ENCODE assay signal across 14 cellular contexts in genomic region chr11:14713518-14714244, GRCh38.
DNase-seq lines count a peak whose midpoint lies in the region; ATAC-seq lines count a peak whose summit lies in the region.
"Had no signal": no experiment of that assay in that cellular context is flagged by ENCODE, and none has a peak within 500 bp of the region (broad histone marks: within the 10 kb centered on the region; RNA-seq: fewer than 3 reads in every experiment).

No MANE protein-coding gene starts in this region.

- peaks cover 7% of the 10 kb centered on the region for H3K9me3 Mint-ChIP-seq in activated CD4-positive, alpha-beta T cell treated with anti-CD3 and anti-CD28 coated beads for 36 hours (ENCODE audit: low read depth)
- H3K9me3 Mint-ChIP-seq in activated T-helper 1 cell treated with anti-CD3 and anti-CD28 coated beads, Interleukin-12 subunit alpha, Interleukin-12 subunit beta, Interleukin-2, Interleukin-4 antibody, amounts not matched to agents 30 ng/mL and 10 ng/mL and 1 ng/mL, durations not matched to agents 14 hours and 24 hours and 36 hours, result peaks cover 20% of the 10 kb centered on the region
- H3K9me3 Mint-ChIP-seq in naive thymus-derived CD8-positive, alpha-beta T cell, result peaks cover 0 to 27% (median 14%) of the 10 kb centered on the region in 9 donors

- H3K4me3 Mint-ChIP-seq in activated CD4-positive, alpha-beta T cell treated with anti-CD3 and anti-CD28 coated beads for 36 hours, result peak overlapping the region; percentile 23
- H3K4me3 Mint-ChIP-seq in activated T-helper 1 cell treated with anti-CD3 and anti-CD28 coated beads, Interleukin-12 subunit alpha, Interleukin-12 subunit beta, Interleukin-2, Interleukin-4 antibody, amounts not matched to agents 30 ng/mL and 10 ng/mL and 1 ng/mL, durations not matched to agents 14 hours and 24 hours and 36 hours, result peak overlapping the region; percentile 31
- H3K4me3 Mint-ChIP-seq in naive thymus-derived CD8-positive, alpha-beta T cell, result peak overlapping the region; percentile 53 to 81 (median 70)

- POLR2A ChIA-PET in activated CD4-positive, alpha-beta T cell treated with anti-CD3 and anti-CD28 coated beads for 36 hours (lab: Charles Lee), result interaction anchor here (0.6 kb wide), 1 partner anchor 57 kb away, joined by 3 read pairs; no protein-coding TSS in a partner anchor
- POLR2A ChIA-PET in naive thymus-derived CD8-positive, alpha-beta T cell (lab: Charles Lee), result interaction anchor here (0.6 to 1.1 kb wide), 4 partner anchors 43 to 174 kb away, joined by 3 to 4 read pairs (median 4); no protein-coding TSS in a partner anchor

- CTCF ChIA-PET in activated CD4-positive, alpha-beta T cell treated with anti-CD3 and anti-CD28 coated beads for 36 hours (lab: Charles Lee), result interaction anchor here (1.1 kb wide), 2 partner anchors 15 to 193 kb away, joined by 3 read pairs; no protein-coding TSS in a partner anchor

- no peaks in the 10 kb centered on the region for H3K27me3 Mint-ChIP-seq in activated CD4-positive, alpha-beta T cell treated with anti-CD3 and anti-CD28 coated beads for 36 hours
- no peaks in the 10 kb centered on the region for H3K27me3 Mint-ChIP-seq in activated T-helper 1 cell treated with anti-CD3 and anti-CD28 coated beads, Interleukin-12 subunit alpha, Interleukin-12 subunit beta, Interleukin-2, Interleukin-4 antibody, amounts not matched to agents 30 ng/mL and 10 ng/mL and 1 ng/mL, durations not matched to agents 14 hours and 24 hours and 36 hours (ENCODE audit: insufficient read depth)
- H3K27me3 Mint-ChIP-seq in naive thymus-derived CD8-positive, alpha-beta T cell, result no peaks in the 10 kb centered on the region

- DNase-seq in activated CD4-positive, alpha-beta T cell treated with anti-CD3 and anti-CD28 coated beads for 36 hours, result peak; percentile 40
- DNase-seq in activated CD4-positive, alpha-beta T cell treated with anti-CD3 and anti-CD28 coated beads for 1 hour, result no peak
- DNase-seq in KG1 (lab: John Stamatoyannopoulos, UW) (peak; percentile 69), T1000 (lab: John Stamatoyannopoulos, UW) (no peak), GM19240 (ENCODE audit: insufficient read length, low spot score) (no peak)
- DNase-seq in activated T-helper 1 cell treated with anti-CD3 and anti-CD28 coated beads, Interleukin-12 subunit alpha, Interleukin-12 subunit beta, Interleukin-2, Interleukin-4 antibody, amounts not matched to agents 30 ng/mL and 10 ng/mL and 1 ng/mL, durations not matched to agents 14 hours and 24 hours and 36 hours (ENCODE audit: low spot score), result peak; percentile 6
- peak in 8 of 10 donors; percentile 40 to 84 (median 66) for DNase-seq in naive thymus-derived CD8-positive, alpha-beta T cell
- DNase-seq: Caco-2, mesenchymal stem cell, NCI-H1436 treated with DMSO at 0.1 percent for 48 hours, NCI-H510A, RPMI8226, transverse colon had no signal

- intact Hi-C loops in activated CD4-positive, alpha-beta T cell treated with anti-CD3 and anti-CD28 coated beads for 36 hours (cut with DNase I, micrococcal nuclease), result loop anchor here in 1 of 2 experiments (5.0 kb wide), 1 partner anchor 49 kb away; no protein-coding TSS in a partner anchor
- intact Hi-C loops in activated T-helper 1 cell treated with anti-CD3 and anti-CD28 coated beads, Interleukin-12 subunit alpha, Interleukin-12 subunit beta, Interleukin-2, Interleukin-4 antibody, amounts not matched to agents 30 ng/mL and 10 ng/mL and 1 ng/mL, durations not matched to agents 14 hours and 24 hours and 36 hours (cut with micrococcal nuclease), result no loop called here

- peak overlapping the region; percentile 83 for H3K27ac Mint-ChIP-seq in activated CD4-positive, alpha-beta T cell treated with anti-CD3 and anti-CD28 coated beads for 36 hours
- peak overlapping the region; percentile 69 for H3K27ac Mint-ChIP-seq in activated T-helper 1 cell treated with anti-CD3 and anti-CD28 coated beads, Interleukin-12 subunit alpha, Interleukin-12 subunit beta, Interleukin-2, Interleukin-4 antibody, amounts not matched to agents 30 ng/mL and 10 ng/mL and 1 ng/mL, durations not matched to agents 14 hours and 24 hours and 36 hours
- peak overlapping the region; percentile 67 to 95 (median 88) for H3K27ac Mint-ChIP-seq in naive thymus-derived CD8-positive, alpha-beta T cell

- H3K4me1 Mint-ChIP-seq in activated CD4-positive, alpha-beta T cell treated with anti-CD3 and anti-CD28 coated beads for 36 hours, result peaks cover 36% of the 10 kb centered on the region
- H3K4me1 Mint-ChIP-seq in activated T-helper 1 cell treated with anti-CD3 and anti-CD28 coated beads, Interleukin-12 subunit alpha, Interleukin-12 subunit beta, Interleukin-2, Interleukin-4 antibody, amounts not matched to agents 30 ng/mL and 10 ng/mL and 1 ng/mL, durations not matched to agents 14 hours and 24 hours and 36 hours (ENCODE audit: low read depth), result peaks cover 31% of the 10 kb centered on the region
- H3K4me1 Mint-ChIP-seq in naive thymus-derived CD8-positive, alpha-beta T cell, result peaks cover 12 to 47% (median 45%) of the 10 kb centered on the region in 4 donors

- peaks cover 19% of the 10 kb centered on the region for H3K36me3 Mint-ChIP-seq in activated CD4-positive, alpha-beta T cell treated with anti-CD3 and anti-CD28 coated beads for 36 hours (ENCODE audit: low read depth)
- peaks cover 22% of the 10 kb centered on the region for H3K36me3 Mint-ChIP-seq in activated T-helper 1 cell treated with anti-CD3 and anti-CD28 coated beads, Interleukin-12 subunit alpha, Interleukin-12 subunit beta, Interleukin-2, Interleukin-4 antibody, amounts not matched to agents 30 ng/mL and 10 ng/mL and 1 ng/mL, durations not matched to agents 14 hours and 24 hours and 36 hours (ENCODE audit: low read depth)
- H3K36me3 Mint-ChIP-seq in naive thymus-derived CD8-positive, alpha-beta T cell, result peaks cover 26 to 33% (median 27%) of the 10 kb centered on the region in 3 donors

- peak; percentile 89 for ATAC-seq in activated CD4-positive, alpha-beta T cell treated with anti-CD3 and anti-CD28 coated beads for 36 hours
- ATAC-seq in naive thymus-derived CD8-positive, alpha-beta T cell, result peak; percentile 83 to 94
- ATAC-seq in GM21381 (IDR thresholded peaks at IDR 0.05; ENCODE audit: unreplicated experiment), result no peak

Comparison
In these comparisons a context has a peak if more than half of its experiments do, and no peak if none do; other contexts are left out.
1. DNase-seq: peak in activated CD4-positive, alpha-beta T cell treated with anti-CD3 and anti-CD28 coated beads for 36 hours (single experiment), KG1 (single experiment), activated T-helper 1 cell treated with anti-CD3 and anti-CD28 coated beads, Interleukin-12 subunit alpha, Interleukin-12 subunit beta, Interleukin-2, Interleukin-4 antibody, amounts not matched to agents 30 ng/mL and 10 ng/mL and 1 ng/mL, durations not matched to agents 14 hours and 24 hours and 36 hours (single experiment) and naive thymus-derived CD8-positive, alpha-beta T cell (8 of 10); none in activated CD4-positive, alpha-beta T cell treated with anti-CD3 and anti-CD28 coated beads for 1 hour (single experiment), T1000 (single experiment) and GM19240 (single experiment).
2. Peak in every context shown above with its lines, with median percentiles within 50 percentile points of each other: H3K27ac Mint-ChIP-seq and H3K4me3 Mint-ChIP-seq.